ENCODE assay signal across 12 cellular contexts in genomic region chr4:83369825-83370639, GRCh38. TPM values are rescaled to one million over a fixed set of nuclear protein-coding genes. Genes with fewer than 3 reads are reported as not detected.
A peak's percentile ranks its signal among the peaks of the same experiment; 100 is the strongest.
DNase-seq lines count a peak whose midpoint lies in the region; ATAC-seq and TF ChIP-seq lines count a peak whose summit lies in the region.
"Had no signal": no experiment of that assay in that cellular context is flagged by ENCODE, and none has a peak within 500 bp of the region (broad histone marks: within the 10 kb centered on the region; RNA-seq: fewer than 3 reads in every experiment).

No MANE protein-coding gene starts in this region.

- intact Hi-C loops in OCI-LY7 (cut with micrococcal nuclease; ENCODE audit: unreplicated experiment) = no loop called here
- intact Hi-C loops in ascending aorta (cut with DNase I) = no loop called here

- H3K4me1 ChIP-seq in OCI-LY7 (ENCODE audit: insufficient read depth, low read length, poor library complexity, severe bottlenecking) = peaks cover 19% of the 10 kb centered on the region
- H3K4me1 ChIP-seq in ascending aorta = no peaks in the 10 kb centered on the region
- H3K4me1 ChIP-seq: esophagus squamous epithelium, tibial nerve had no signal

- no peak for ATAC-seq in HG02852 (IDR thresholded peaks at IDR 0.05; ENCODE audit: unreplicated experiment)
- ATAC-seq: T-helper 17 cell had no signal

- H4K20me1 ChIP-seq in OCI-LY7 (ENCODE audit: insufficient read depth, low read length) = no peaks in the 10 kb centered on the region

- H2AFZ ChIP-seq in OCI-LY7 (ENCODE audit: low read length) = no peak overlapping the region; the same call in 1 of the 2 replicates

- H3K27me3 ChIP-seq in HL-60 (ENCODE audit: insufficient read depth, poor library complexity, severe bottlenecking) (no peaks in the 10 kb centered on the region), ascending aorta (no peaks in the 10 kb centered on the region)
- H3K27me3 ChIP-seq: esophagus squamous epithelium, tibial nerve had no signal

- H3K9me2 ChIP-seq in OCI-LY7 (ENCODE audit: insufficient read depth, low read length) = no peaks in the 10 kb centered on the region

- CTCF ChIA-PET in OCI-LY7 (lab: Charles Lee; ENCODE audit: unreplicated experiment) = interaction anchor here (0.5 kb wide), 1 partner anchor 298 kb away, joined by 3 read pairs; no protein-coding TSS in a partner anchor

- TF ChIP-seq CTCF in HL-60 (IDR thresholded peaks at IDR 0.05; ENCODE audit: insufficient read depth, low read length) (no peak), OCI-LY7 (conservative IDR thresholded peaks at IDR 0.05; ENCODE audit: low read length) (peak; percentile 46; the same call in 1 of the 2 replicates), fibroblast of pulmonary artery (IDR thresholded peaks at IDR 0.05; ENCODE audit: low read length, missing control alignments) (peak; percentile 0), ascending aorta (IDR thresholded peaks at IDR 0.05) (no peak)

- DNase-seq in HL-60 (ENCODE audit: low read depth in 1 of 2, low spot score in 1 of 2) (peak; percentile 7 to 83), OCI-LY7 (ENCODE audit: low spot score) (peak; percentile 30), fibroblast of pulmonary artery (ENCODE audit: low read depth) (peak; percentile 37), putamen (ENCODE audit: low spot score) (peak; percentile 13), ascending aorta (ENCODE audit: low spot score in 2 of 2) (no peak), NCI-H146 treated with DMSO at 0.1 percent for 48 hours (lab: John Stamatoyannopoulos, UW; ENCODE audit: unreplicated experiment) (no peak)
- DNase-seq: esophagus squamous epithelium, islet precursor cell, T-helper 17 cell had no signal

- POLR2A ChIA-PET in OCI-LY7 (lab: Charles Lee) = interaction anchor here (0.6 to 1.4 kb wide), 5 partner anchors 9 to 508 kb away, joined by 3 to 7 read pairs (median 5); no protein-coding TSS in a partner anchor

- H3K27ac ChIP-seq in HL-60 (replicated peaks) (no peak overlapping the region), OCI-LY7 (ENCODE audit: low read depth, low read length, poor library complexity, severe bottlenecking) (no peak overlapping the region), ascending aorta (no peak overlapping the region)
- H3K27ac ChIP-seq: esophagus squamous epithelium, tibial nerve had no signal

- H3K79me2 ChIP-seq in OCI-LY7 (ENCODE audit: insufficient read depth, low read depth, low read length) = no peaks in the 10 kb centered on the region

- no peak overlapping the region for H3K4me2 ChIP-seq in OCI-LY7 (ENCODE audit: low read length)
- H3K4me2 ChIP-seq: smooth muscle cell had no signal

- no peaks in the 10 kb centered on the region for H3K9me3 ChIP-seq in OCI-LY7 (ENCODE audit: low read length)
- H3K9me3 ChIP-seq in ascending aorta = no peaks in the 10 kb centered on the region
- H3K9me3 ChIP-seq: esophagus squamous epithelium, tibial nerve had no signal

- no TSS peak for BruUV-seq in OCI-LY7 (replicated peaks; lab: Mats Ljungman, UMichigan)

- H3K36me3 ChIP-seq in OCI-LY7 (ENCODE audit: insufficient read depth, low read length) (no peaks in the 10 kb centered on the region), ascending aorta (no peaks in the 10 kb centered on the region)
- H3K36me3 ChIP-seq: esophagus squamous epithelium, tibial nerve had no signal

- H3K4me3 ChIP-seq in HL-60 (replicated peaks; ENCODE audit: insufficient read depth, low read length) (no peak overlapping the region), OCI-LY7 (ENCODE audit: low read depth, low read length, poor library complexity, severe bottlenecking) (no peak overlapping the region), fibroblast of pulmonary artery (replicated peaks; ENCODE audit: low read depth, low read length) (no peak overlapping the region), ascending aorta (no peak overlapping the region)
- H3K4me3 ChIP-seq: esophagus squamous epithelium, smooth muscle cell, tibial nerve had no signal

RNA-seq across cellular contexts. Expression of gene HPSE, which starts 35.4 kb away (rescaled TPM):
- total RNA-seq in OCI-LY7 (2014; rRNA removed; shearing (Covaris generic)) = 1.8 and 3.1 TPM in 2 replicates
- total RNA-seq in OCI-LY7 (2022) (2.4 and 3.0 TPM in 2 replicates), ascending aorta (1.7 TPM)

Comparison
In these comparisons a context has a peak if more than half of its experiments do, and no peak if none do; other contexts are left out.
1. DNase-seq: peak in HL-60 (2 of 2), OCI-LY7 (single experiment), fibroblast of pulmonary artery (single experiment) and putamen (single experiment); none in ascending aorta (0 of 2) and NCI-H146 treated with DMSO at 0.1 percent for 48 hours (single experiment).
2. CTCF ChIP-seq: peak in OCI-LY7 (single experiment) and fibroblast of pulmonary artery (single experiment); none in HL-60 (single experiment) and ascending aorta (0 of 3).